ENCODE assay signal across 1 cellular context in the genomic region with DNA sequence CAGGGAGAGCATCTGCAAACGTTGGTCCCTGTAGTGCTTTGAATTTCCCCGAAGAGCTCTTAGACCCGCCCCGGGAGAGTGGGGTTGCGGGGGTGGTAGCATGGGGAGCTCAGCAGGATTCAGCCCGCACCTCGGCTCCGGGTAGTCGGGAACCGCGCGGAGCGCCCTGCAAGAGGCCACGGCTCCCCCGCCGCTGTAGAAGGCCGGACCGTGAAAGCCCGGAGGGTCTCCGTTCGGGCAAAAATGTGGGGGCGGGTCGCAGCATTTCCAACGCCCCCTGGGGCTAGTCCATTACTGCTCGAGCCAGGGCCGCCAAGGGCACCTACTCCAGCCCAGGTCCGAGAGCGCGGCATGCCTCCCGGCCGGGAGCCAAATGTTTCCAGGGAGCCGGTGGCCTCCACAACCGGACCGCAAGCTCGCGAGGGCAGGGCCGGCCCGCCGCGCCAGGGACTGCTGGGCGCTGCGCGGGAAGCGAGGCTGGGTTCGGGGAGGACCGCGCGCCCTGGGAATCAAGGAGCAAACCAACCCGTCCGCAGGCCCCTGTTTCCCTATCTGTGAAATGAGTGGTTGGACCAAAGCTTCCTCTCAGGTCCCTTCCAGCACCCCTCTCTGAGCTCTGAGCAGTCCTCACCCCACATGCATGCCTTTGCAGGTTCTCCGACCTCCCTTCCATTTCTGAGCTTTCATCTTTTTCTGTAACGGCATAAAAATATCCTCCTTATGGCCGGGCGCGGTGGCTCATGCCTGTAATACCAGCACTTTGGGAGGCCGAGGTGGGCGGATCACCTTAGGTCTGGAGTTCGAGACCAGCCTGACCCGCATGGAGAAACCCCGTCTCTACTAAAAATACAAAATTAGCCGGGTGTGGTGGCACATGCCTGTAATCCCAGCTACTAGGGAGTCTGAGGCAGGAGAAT.
TF ChIP-seq lines count a peak whose summit lies in the region.

No MANE protein-coding gene starts in this region.

TF ChIP-seq in HEK293, 187 proteins besides CTCF, POLR2A, EP300 and RAD21 (continued from another document and continues in another):
- TF ChIP-seq, protein P1, sequence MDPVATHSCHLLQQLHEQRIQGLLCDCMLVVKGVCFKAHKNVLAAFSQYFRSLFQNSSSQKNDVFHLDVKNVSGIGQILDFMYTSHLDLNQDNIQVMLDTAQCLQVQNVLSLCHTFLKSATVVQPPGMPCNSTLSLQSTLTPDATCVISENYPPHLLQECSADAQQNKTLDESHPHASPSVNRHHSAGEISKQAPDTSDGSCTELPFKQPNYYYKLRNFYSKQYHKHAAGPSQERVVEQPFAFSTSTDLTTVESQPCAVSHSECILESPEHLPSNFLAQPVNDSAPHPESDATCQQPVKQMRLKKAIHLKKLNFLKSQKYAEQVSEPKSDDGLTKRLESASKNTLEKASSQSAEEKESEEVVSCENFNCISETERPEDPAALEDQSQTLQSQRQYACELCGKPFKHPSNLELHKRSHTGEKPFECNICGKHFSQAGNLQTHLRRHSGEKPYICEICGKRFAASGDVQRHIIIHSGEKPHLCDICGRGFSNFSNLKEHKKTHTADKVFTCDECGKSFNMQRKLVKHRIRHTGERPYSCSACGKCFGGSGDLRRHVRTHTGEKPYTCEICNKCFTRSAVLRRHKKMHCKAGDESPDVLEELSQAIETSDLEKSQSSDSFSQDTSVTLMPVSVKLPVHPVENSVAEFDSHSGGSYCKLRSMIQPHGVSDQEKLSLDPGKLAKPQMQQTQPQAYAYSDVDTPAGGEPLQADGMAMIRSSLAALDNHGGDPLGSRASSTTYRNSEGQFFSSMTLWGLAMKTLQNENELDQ (tag by site-specific recombination; IDR thresholded peaks at IDR 0.05; ENCODE audit: low read depth), result no peak
- TF ChIP-seq ZBTB20 (tag by site-specific recombination; IDR thresholded peaks at IDR 0.05) (peak; percentile 81), ZFP37 (tag by site-specific recombination; IDR thresholded peaks at IDR 0.05) (peak; percentile 86; the same call in 1 of the 2 replicates), ZNF571 (tag by site-specific recombination; IDR thresholded peaks at IDR 0.05) (no peak), ZNF626 (tag by site-specific recombination; IDR thresholded peaks at IDR 0.05) (no peak), ZFP69B (tag by site-specific recombination; IDR thresholded peaks at IDR 0.05) (no peak), ZNF544 (tag by site-specific recombination; IDR thresholded peaks at IDR 0.05) (no peak), ZSCAN16 (tag by site-specific recombination; IDR thresholded peaks at IDR 0.05) (no peak), ZNF211 (tag by site-specific recombination; IDR thresholded peaks at IDR 0.05; ENCODE audit: low read depth) (no peak), ZNF324 (tag by site-specific recombination; IDR thresholded peaks at IDR 0.05) (0 out of 2 replicates have a peak, but pooled peaks have one; percentile 18), BCL11A (tag by site-specific recombination; IDR thresholded peaks at IDR 0.05; ENCODE audit: low read depth) (peak; percentile 28; the same call in 1 of the 2 replicates), ZBTB1 (tag by site-specific recombination; IDR thresholded peaks at IDR 0.05) (no peak), ZNF112 (tag by site-specific recombination; IDR thresholded peaks at IDR 0.05) (no peak), SP2 (tag by site-specific recombination; IDR thresholded peaks at IDR 0.05) (peak; percentile 34), REPIN1 (tag by site-specific recombination; IDR thresholded peaks at IDR 0.05; ENCODE audit: low read depth) (no peak), ZNF610 (tag by site-specific recombination; IDR thresholded peaks at IDR 0.05; ENCODE audit: borderline replicate concordance) (0 out of 2 replicates have a peak, but pooled peaks have one; percentile 43), ZNF223 (tag by site-specific recombination; IDR thresholded peaks at IDR 0.05) (0 out of 2 replicates have a peak, but pooled peaks have one; percentile 9), ZNF169 (tag by site-specific recombination; IDR thresholded peaks at IDR 0.05) (no peak), ZSCAN5A (tag by site-specific recombination; IDR thresholded peaks at IDR 0.05) (0 out of 2 replicates have a peak, but pooled peaks have one; percentile 45), ZNF473 (tag by site-specific recombination; IDR thresholded peaks at IDR 0.05) (no peak), EGR2 (tag by site-specific recombination; IDR thresholded peaks at IDR 0.05; ENCODE audit: low read depth) (peak; percentile 76), ZBTB8A (tag by site-specific recombination; IDR thresholded peaks at IDR 0.05) (peak; percentile 79), ZNF2 (tag by site-specific recombination; IDR thresholded peaks at IDR 0.05) (no peak; the same call in none of the 2 replicates), ZNF549 (tag by site-specific recombination; IDR thresholded peaks at IDR 0.05) (no peak), ZNF157 (tag by site-specific recombination; IDR thresholded peaks at IDR 0.05) (no peak), ZNF629 (tag by site-specific recombination; IDR thresholded peaks at IDR 0.05) (no peak), ZIC2 (tag by site-specific recombination; IDR thresholded peaks at IDR 0.05) (peak; percentile 90), ZNF513 (tag by site-specific recombination; IDR thresholded peaks at IDR 0.05) (peak; percentile 7; the same call in 1 of the 2 replicates), ZNF660 (tag by site-specific recombination; IDR thresholded peaks at IDR 0.05) (peak; percentile 76), ZNF433 (tag by site-specific recombination; IDR thresholded peaks at IDR 0.05; ENCODE audit: low read depth) (0 out of 2 replicates have a peak, but pooled peaks have one; percentile 3), ZXDB (tag by site-specific recombination; IDR thresholded peaks at IDR 0.05) (peak; percentile 17; the same call in 1 of the 2 replicates), ZNF548 (tag by site-specific recombination; IDR thresholded peaks at IDR 0.05) (no peak), ZNF677 (tag by site-specific recombination; IDR thresholded peaks at IDR 0.05) (no peak), ZNF138 (tag by site-specific recombination; IDR thresholded peaks at IDR 0.05; ENCODE audit: borderline replicate concordance) (no peak), ZFHX2 (tag by site-specific recombination; conservative IDR thresholded peaks at IDR 0.05) (peak; percentile 69), GLIS2 (tag by site-specific recombination; IDR thresholded peaks at IDR 0.05) (peak; percentile 84), ZNF174 (tag by site-specific recombination; IDR thresholded peaks at IDR 0.05) (no peak), ZNF391 (tag by site-specific recombination; IDR thresholded peaks at IDR 0.05; ENCODE audit: borderline replicate concordance, low read depth) (no peak), KLF16 (tag by site-specific recombination; IDR thresholded peaks at IDR 0.05) (peak; percentile 53; the same call in 1 of the 2 replicates), ZBTB7A (tag by site-specific recombination; IDR thresholded peaks at IDR 0.05; ENCODE audit: low read depth) (peak; percentile 61), ZNF311 (tag by site-specific recombination; IDR thresholded peaks at IDR 0.05; ENCODE audit: borderline replicate concordance) (no peak), MZF1 (tag by site-specific recombination; IDR thresholded peaks at IDR 0.05; ENCODE audit: borderline replicate concordance) (no peak), ZBTB17 (tag by site-specific recombination; IDR thresholded peaks at IDR 0.05) (0 out of 2 replicates have a peak, but pooled peaks have one; percentile 47), ZNF501 (tag by site-specific recombination; IDR thresholded peaks at IDR 0.05) (peak; percentile 53), ZSCAN23 (tag by site-specific recombination; IDR thresholded peaks at IDR 0.05) (0 out of 2 replicates have a peak, but pooled peaks have one; percentile 56)
- TF ChIP-seq, protein P2, sequence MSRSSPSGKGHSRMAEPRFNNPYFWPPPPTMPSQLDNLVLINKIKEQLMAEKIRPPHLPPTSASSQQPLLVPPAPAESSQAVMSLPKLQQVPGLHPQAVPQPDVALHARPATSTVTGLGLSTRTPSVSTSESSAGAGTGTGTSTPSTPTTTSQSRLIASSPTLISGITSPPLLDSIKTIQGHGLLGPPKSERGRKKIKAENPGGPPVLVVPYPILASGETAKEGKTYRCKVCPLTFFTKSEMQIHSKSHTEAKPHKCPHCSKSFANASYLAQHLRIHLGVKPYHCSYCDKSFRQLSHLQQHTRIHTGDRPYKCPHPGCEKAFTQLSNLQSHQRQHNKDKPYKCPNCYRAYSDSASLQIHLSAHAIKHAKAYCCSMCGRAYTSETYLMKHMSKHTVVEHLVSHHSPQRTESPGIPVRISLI (tag by site-specific recombination; IDR thresholded peaks at IDR 0.05), result no peak
- TF ChIP-seq, protein P3, sequence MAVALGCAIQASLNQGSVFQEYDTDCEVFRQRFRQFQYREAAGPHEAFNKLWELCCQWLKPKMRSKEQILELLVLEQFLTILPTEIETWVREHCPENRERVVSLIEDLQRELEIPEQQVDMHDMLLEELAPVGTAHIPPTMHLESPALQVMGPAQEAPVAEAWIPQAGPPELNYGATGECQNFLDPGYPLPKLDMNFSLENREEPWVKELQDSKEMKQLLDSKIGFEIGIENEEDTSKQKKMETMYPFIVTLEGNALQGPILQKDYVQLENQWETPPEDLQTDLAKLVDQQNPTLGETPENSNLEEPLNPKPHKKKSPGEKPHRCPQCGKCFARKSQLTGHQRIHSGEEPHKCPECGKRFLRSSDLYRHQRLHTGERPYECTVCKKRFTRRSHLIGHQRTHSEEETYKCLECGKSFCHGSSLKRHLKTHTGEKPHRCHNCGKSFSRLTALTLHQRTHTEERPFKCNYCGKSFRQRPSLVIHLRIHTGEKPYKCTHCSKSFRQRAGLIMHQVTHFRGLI (tag by site-specific recombination; IDR thresholded peaks at IDR 0.05), result peak; percentile 77
- TF ChIP-seq, protein P4, sequence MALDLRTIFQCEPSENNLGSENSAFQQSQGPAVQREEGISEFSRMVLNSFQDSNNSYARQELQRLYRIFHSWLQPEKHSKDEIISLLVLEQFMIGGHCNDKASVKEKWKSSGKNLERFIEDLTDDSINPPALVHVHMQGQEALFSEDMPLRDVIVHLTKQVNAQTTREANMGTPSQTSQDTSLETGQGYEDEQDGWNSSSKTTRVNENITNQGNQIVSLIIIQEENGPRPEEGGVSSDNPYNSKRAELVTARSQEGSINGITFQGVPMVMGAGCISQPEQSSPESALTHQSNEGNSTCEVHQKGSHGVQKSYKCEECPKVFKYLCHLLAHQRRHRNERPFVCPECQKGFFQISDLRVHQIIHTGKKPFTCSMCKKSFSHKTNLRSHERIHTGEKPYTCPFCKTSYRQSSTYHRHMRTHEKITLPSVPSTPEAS (tag by site-specific recombination; IDR thresholded peaks at IDR 0.05), result no peak
- TF ChIP-seq, protein P5, sequence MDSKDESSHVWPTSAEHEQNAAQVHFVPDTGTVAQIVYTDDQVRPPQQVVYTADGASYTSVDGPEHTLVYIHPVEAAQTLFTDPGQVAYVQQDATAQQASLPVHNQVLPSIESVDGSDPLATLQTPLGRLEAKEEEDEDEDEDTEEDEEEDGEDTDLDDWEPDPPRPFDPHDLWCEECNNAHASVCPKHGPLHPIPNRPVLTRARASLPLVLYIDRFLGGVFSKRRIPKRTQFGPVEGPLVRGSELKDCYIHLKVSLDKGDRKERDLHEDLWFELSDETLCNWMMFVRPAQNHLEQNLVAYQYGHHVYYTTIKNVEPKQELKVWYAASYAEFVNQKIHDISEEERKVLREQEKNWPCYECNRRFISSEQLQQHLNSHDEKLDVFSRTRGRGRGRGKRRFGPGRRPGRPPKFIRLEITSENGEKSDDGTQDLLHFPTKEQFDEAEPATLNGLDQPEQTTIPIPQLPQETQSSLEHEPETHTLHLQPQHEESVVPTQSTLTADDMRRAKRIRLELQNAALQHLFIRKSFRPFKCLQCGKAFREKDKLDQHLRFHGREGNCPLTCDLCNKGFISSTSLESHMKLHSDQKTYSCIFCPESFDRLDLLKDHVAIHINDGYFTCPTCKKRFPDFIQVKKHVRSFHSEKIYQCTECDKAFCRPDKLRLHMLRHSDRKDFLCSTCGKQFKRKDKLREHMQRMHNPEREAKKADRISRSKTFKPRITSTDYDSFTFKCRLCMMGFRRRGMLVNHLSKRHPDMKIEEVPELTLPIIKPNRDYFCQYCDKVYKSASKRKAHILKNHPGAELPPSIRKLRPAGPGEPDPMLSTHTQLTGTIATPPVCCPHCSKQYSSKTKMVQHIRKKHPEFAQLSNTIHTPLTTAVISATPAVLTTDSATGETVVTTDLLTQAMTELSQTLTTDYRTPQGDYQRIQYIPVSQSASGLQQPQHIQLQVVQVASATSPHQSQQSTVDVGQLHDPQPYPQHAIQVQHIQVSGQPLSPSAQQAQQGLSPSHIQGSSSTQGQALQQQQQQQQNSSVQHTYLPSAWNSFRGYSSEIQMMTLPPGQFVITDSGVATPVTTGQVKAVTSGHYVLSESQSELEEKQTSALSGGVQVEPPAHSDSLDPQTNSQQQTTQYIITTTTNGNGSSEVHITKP (tag by site-specific recombination; IDR thresholded peaks at IDR 0.05), result peak; percentile 94
